In the genomic region with DNA sequence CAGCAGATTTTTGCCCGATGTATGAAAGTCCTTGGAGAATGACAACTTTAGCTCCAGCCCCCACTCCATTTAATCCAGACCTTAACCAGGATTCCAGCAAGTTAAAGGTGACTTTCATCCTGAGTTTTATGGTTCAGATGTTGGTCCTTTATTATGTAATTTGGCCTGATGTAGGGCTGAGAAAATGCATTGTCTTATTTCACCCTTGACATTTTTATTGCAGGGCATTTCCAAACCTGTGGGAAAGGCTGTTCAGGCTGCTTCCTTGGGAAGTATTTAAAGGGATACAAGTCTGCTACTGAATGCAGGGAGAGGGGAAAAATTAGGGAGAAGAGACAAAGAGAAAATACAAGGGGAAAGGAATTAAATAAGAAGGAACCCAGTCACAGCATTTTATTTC, we compare ENCODE assay signal across 18 cellular contexts.
"Had no signal": no experiment of that assay in that cellular context is flagged by ENCODE, and none has a peak within 500 bp of the region (broad histone marks: within the 10 kb centered on the region; RNA-seq: fewer than 3 reads in every experiment).

No MANE protein-coding gene starts in this region.

- DNase-seq: cerebellar nuclear complex; dermis blood vessel endothelial cell; heart left ventricle; hypothalamus; left ventricle myocardium inferior; lower lobe of right lung; mesenchymal stem cell; naive thymus-derived CD4-positive, alpha-beta T cell; sigmoid colon; stimulated activated naive CD4-positive, alpha-beta T cell; stomach; substantia nigra; transverse colon had no signal

- H3K27ac ChIP-seq: colonic mucosa, heart left ventricle, left ventricle myocardium inferior, lower lobe of right lung, neutrophil, right atrium auricular region, skin epidermis, stomach, thoracic aorta, transverse colon had no signal

- H3K9me3 ChIP-seq: colonic mucosa had no signal

- H3K4me3 ChIP-seq: colonic mucosa, heart left ventricle, left ventricle myocardium inferior, lower lobe of right lung, right atrium auricular region, sigmoid colon, skin epidermis, stomach, thoracic aorta, transverse colon had no signal

- H3K27me3 ChIP-seq: colonic mucosa, heart left ventricle, neutrophil, right atrium auricular region, sigmoid colon, stomach, transverse colon had no signal

- H3K4me1 ChIP-seq: colonic mucosa, heart left ventricle, left ventricle myocardium inferior, lower lobe of right lung, right atrium auricular region, stomach, transverse colon had no signal

- ATAC-seq: heart left ventricle; lower lobe of right lung; naive thymus-derived CD4-positive, alpha-beta T cell had no signal

- H3K36me3 ChIP-seq: colonic mucosa, heart left ventricle, left ventricle myocardium inferior, lower lobe of right lung, neutrophil, right atrium auricular region, sigmoid colon, stomach, thoracic aorta, transverse colon had no signal
